Comparison of ENCODE assay signal across 15 cellular contexts in genomic region chr2:171587567-171587966, GRCh38.
"Had no signal": no experiment of that assay in that cellular context is flagged by ENCODE, and none has a peak within 500 bp of the region (broad histone marks: within the 10 kb centered on the region; RNA-seq: fewer than 3 reads in every experiment).

No MANE protein-coding gene starts in this region.

- ATAC-seq: activated T-cell treated with anti-CD3 and anti-CD28 coated beads, Interleukin-2, amount 50 U/mL, for 72 hours had no signal

- DNase-seq: activated CD4-positive, alpha-beta T cell treated with anti-CD3 and anti-CD28 coated beads for 1 hour; activated CD8-positive, alpha-beta memory T cell treated with anti-CD3 and anti-CD28 coated beads for 24 hours; activated CD8-positive, alpha-beta memory T cell treated with anti-CD3 and anti-CD28 coated beads, Interleukin-2, amount 50 U/mL, for 48 hours; activated gamma-delta T cell; activated T-cell treated with anti-CD3 and anti-CD28 coated beads, Interleukin-2, amount 50 U/mL, for 72 hours; adrenal gland; effector memory CD4-positive, alpha-beta T cell; esophagus squamous epithelium; hypothalamus; left ventricle myocardium inferior; nephron progenitor cell; occipital lobe; posterior cingulate gyrus; stimulated activated naive CD4-positive, alpha-beta T cell; thyroid gland had no signal
